ENCODE assay signal across 8 cellular contexts in genomic region chr18:62881509-62882016, GRCh38.
DNase-seq lines count a peak whose midpoint lies in the region; ATAC-seq and TF ChIP-seq lines count a peak whose summit lies in the region.

No MANE protein-coding gene starts in this region.

- H3K4me1 ChIP-seq in heart right ventricle (peaks cover 0 to 45% (median 24%) of the 10 kb centered on the region in 9 donors), uterus (peaks cover 0 to 10% of the 10 kb centered on the region in 2 donors)

- H3K9me3 ChIP-seq in heart right ventricle (no peaks in the 10 kb centered on the region), uterus (no peaks in the 10 kb centered on the region)

- WGBS in heart right ventricle, 2 donors, result 62 to 63% methylated on average over 4 of the region's 4 CpGs

- TF ChIP-seq POLR2A in uterus (IDR thresholded peaks at IDR 0.05), result no peak

- CTCF ChIA-PET in HEK293T (lab: Yijun Ruan, JAX), result no interaction called here

- POLR2A ChIA-PET in HEK293T (lab: Yijun Ruan, JAX), result no interaction called here

- peak in 7 of 8 donors; percentile 29 to 88 (median 66) for ATAC-seq in heart right ventricle

- TF ChIP-seq CTCF in heart right ventricle (IDR thresholded peaks at IDR 0.05) (no peak), uterus (IDR thresholded peaks at IDR 0.05) (no peak)

- H3K27ac ChIP-seq in heart right ventricle (no peak overlapping the region), uterus (no peak overlapping the region)

- DNase-seq in EL (peak; percentile 97), HS-5 (ENCODE audit: low read depth) (peak; percentile 80), SW480 (ENCODE audit: low spot score) (peak; percentile 6), heart right ventricle (peak in 1 of 2 donors; percentile 9), uterus (no peak), posterior cingulate gyrus (no peak), HEK293T (ENCODE audit: extremely low spot score) (no peak)
- no peak for DNase-seq in stimulated activated CD4-positive, alpha-beta T cell treated with anti-CD3 and anti-CD28 coated beads, Interleukin-2, amount 100 ng/mL, for 24 hours

- H3K36me3 ChIP-seq in heart right ventricle, result no peaks in the 10 kb centered on the region
- H3K36me3 ChIP-seq in uterus, result no peaks in the 10 kb centered on the region

- H3K4me3 ChIP-seq in heart right ventricle (no peak overlapping the region), uterus (no peak overlapping the region)

- intact Hi-C loops in heart right ventricle (cut with DNase I) (loop anchor here in 1 of 10 donors (5.0 kb wide), 1 partner anchor 164 kb away; the partner anchor contains the start of gene PHLPP1), uterus (cut with DNase I; ENCODE audit: low total_unique reads) (no loop called here), posterior cingulate gyrus (cut with DNase I) (no loop called here)

- H3K27me3 ChIP-seq in heart right ventricle (no peaks in the 10 kb centered on the region), uterus (no peaks in the 10 kb centered on the region)

TF ChIP-seq in HEK293T, 16 proteins besides CTCF, POLR2A, EP300 and RAD21:
- TF ChIP-seq ARNT (IDR thresholded peaks at IDR 0.05), result no peak
- no peak for TF ChIP-seq SP1 (IDR thresholded peaks at IDR 0.05)
- no peak for TF ChIP-seq TARDBP (IDR thresholded peaks at IDR 0.05)
- no peak for TF ChIP-seq LEF1 (IDR thresholded peaks at IDR 0.05; ENCODE audit: borderline replicate concordance)
- TF ChIP-seq ZNF384 (IDR thresholded peaks at IDR 0.05), result no peak
- TF ChIP-seq HDGF (IDR thresholded peaks at IDR 0.05; ENCODE audit: borderline replicate concordance), result no peak
- TF ChIP-seq ELF4 (IDR thresholded peaks at IDR 0.05), result no peak
- TF ChIP-seq BHLHE40 (IDR thresholded peaks at IDR 0.05; ENCODE audit: borderline replicate concordance), result no peak
- TF ChIP-seq CTBP1 (IDR thresholded peaks at IDR 0.05; ENCODE audit: borderline replicate concordance), result no peak
- TF ChIP-seq L3MBTL2 (conservative IDR thresholded peaks at IDR 0.05), result no peak
- no peak for TF ChIP-seq NFRKB (IDR thresholded peaks at IDR 0.05)
- no peak for TF ChIP-seq SUZ12 (IDR thresholded peaks at IDR 0.05)
- TF ChIP-seq FOXK2 (IDR thresholded peaks at IDR 0.05), result no peak
- no peak for TF ChIP-seq FOXA1 (IDR thresholded peaks at IDR 0.05)
- no peak for TF ChIP-seq PKNOX1 (IDR thresholded peaks at IDR 0.05)
- no peak for TF ChIP-seq FOXM1 (IDR thresholded peaks at IDR 0.05; ENCODE audit: borderline replicate concordance)

Comparison
In these comparisons a context has a peak if more than half of its experiments do, and no peak if none do; other contexts are left out.
1. DNase-seq: peak in EL (single experiment), HS-5 (single experiment) and SW480 (single experiment); none in stimulated activated CD4-positive, alpha-beta T cell treated with anti-CD3 and anti-CD28 coated beads, Interleukin-2, amount 100 ng/mL, for 24 hours (0 of 2), uterus (0 of 2), posterior cingulate gyrus (0 of 10) and HEK293T (single experiment).